12 cellular contexts compared by ENCODE assay signal in genomic region chr5:134127988-134128647, GRCh38. TPM values are rescaled to one million over a fixed set of nuclear protein-coding genes. Genes with fewer than 3 reads are reported as not detected.
DNase-seq lines count a peak whose midpoint lies in the region; ATAC-seq and TF ChIP-seq lines count a peak whose summit lies in the region.
"Had no signal": no experiment of that assay in that cellular context is flagged by ENCODE, and none has a peak within 500 bp of the region (broad histone marks: within the 10 kb centered on the region; RNA-seq: fewer than 3 reads in every experiment).

No MANE protein-coding gene starts in this region.

- ATAC-seq in mucosa of descending colon (no peak), HG02588 (IDR thresholded peaks at IDR 0.05; ENCODE audit: unreplicated experiment) (no peak), GM21381 (IDR thresholded peaks at IDR 0.05; ENCODE audit: unreplicated experiment) (no peak)

- H3K36me3 ChIP-seq in ACC112 (ENCODE audit: insufficient read depth, low read length) (no peaks in the 10 kb centered on the region), BLaER1 (peaks cover 46% of the 10 kb centered on the region), mucosa of descending colon (ENCODE audit: low read depth) (no peaks in the 10 kb centered on the region)

- H3K36me3 Mint-ChIP-seq in activated naive CD8-positive, alpha-beta T cell: peaks cover 2% of the 10 kb centered on the region

- H3K4me3 Mint-ChIP-seq in activated naive CD8-positive, alpha-beta T cell: peak overlapping the region; percentile 85

- peak overlapping the region; percentile 41 for H3K4me2 ChIP-seq in BLaER1

- H3K9me3 ChIP-seq in BLaER1 (no peaks in the 10 kb centered on the region), mucosa of descending colon (no peaks in the 10 kb centered on the region)

- no peak overlapping the region for H3K4me3 ChIP-seq in ACC112 (ENCODE audit: low read depth, low read length)
- no peak overlapping the region for H3K4me3 ChIP-seq in BLaER1
- no peak overlapping the region for H3K4me3 ChIP-seq in mucosa of descending colon

- H3K27me3 ChIP-seq in ACC112 (ENCODE audit: insufficient read depth, low read length) (no peaks in the 10 kb centered on the region), BLaER1 (no peaks in the 10 kb centered on the region)
- H3K27me3 ChIP-seq: brain microvascular endothelial cell had no signal

- peaks cover 96% of the 10 kb centered on the region for H3K4me1 Mint-ChIP-seq in activated naive CD8-positive, alpha-beta T cell (ENCODE audit: low read depth)

- H4K20me1 ChIP-seq in BLaER1: peaks cover 99% of the 10 kb centered on the region

- no peaks in the 10 kb centered on the region for H3K79me2 ChIP-seq in ACC112 (ENCODE audit: control insufficient read depth, insufficient read depth, low read length, unreplicated experiment)

- intact Hi-C loops in mucosa of descending colon (cut with DNase I, micrococcal nuclease): no loop called here

- peak in 2 of 3 donors; percentile 23 to 46 for DNase-seq in mucosa of descending colon
- no peak for DNase-seq in superior temporal gyrus (ENCODE audit: extremely low spot score)
- DNase-seq: COR-L47; NCI-H2171 treated with DMSO at 0.1 percent for 48 hours; NK-92 treated with Interleukin-12 subunit alpha and Interleukin-12 subunit beta, amount 100 ng/mL, for 24 hours; SIG-M5 had no signal

- H3K27me3 Mint-ChIP-seq in activated naive CD8-positive, alpha-beta T cell: no peaks in the 10 kb centered on the region

- no peaks in the 10 kb centered on the region for H3K9me3 Mint-ChIP-seq in activated naive CD8-positive, alpha-beta T cell (ENCODE audit: low read depth)

- H3K9ac ChIP-seq in BLaER1: no peak overlapping the region

- peak overlapping the region; percentile 97 for H3K27ac Mint-ChIP-seq in activated naive CD8-positive, alpha-beta T cell

- no peak overlapping the region for H2AFZ ChIP-seq in ACC112 (ENCODE audit: low read length, unreplicated experiment)

- peaks cover 53% of the 10 kb centered on the region for H3K4me1 ChIP-seq in ACC112 (ENCODE audit: control insufficient read depth, insufficient read depth, low read length, unreplicated experiment)
- H3K4me1 ChIP-seq in BLaER1: peaks cover 76% of the 10 kb centered on the region
- H3K4me1 ChIP-seq in mucosa of descending colon (ENCODE audit: low read depth): no peaks in the 10 kb centered on the region

- H3K27ac ChIP-seq in ACC112 (ENCODE audit: low read depth, low read length): peak overlapping the region; percentile 32; the same call in 1 of the 2 replicates
- H3K27ac ChIP-seq in BLaER1: no peak overlapping the region
- H3K27ac ChIP-seq: brain microvascular endothelial cell had no signal

- no peak for TF ChIP-seq CTCF in mucosa of descending colon (IDR thresholded peaks at IDR 0.05)

RNA-seq across cellular contexts. Expression of gene TCF7, which starts 13.6 kb away (rescaled TPM):
- 1 to 10 TPM; 1.9 to 6.8 (median 4.4) TPM for total RNA-seq in mucosa of descending colon

RNA-seq across cellular contexts. Expression of gene SKP1, which starts 48.6 kb away (rescaled TPM):
- 100 to 1,000 TPM; 241 to 316 (median 281) TPM for total RNA-seq in mucosa of descending colon
